ENCODE assay signal across 11 cellular contexts in genomic region chr21:46014828-46015227, GRCh38.
"Had no signal": no experiment of that assay in that cellular context is flagged by ENCODE, and none has a peak within 500 bp of the region (broad histone marks: within the 10 kb centered on the region; RNA-seq: fewer than 3 reads in every experiment).

No MANE protein-coding gene starts in this region.

- H3K9me3 Mint-ChIP-seq: GM23338, H9, HFFc6 had no signal

- H3K9me3 ChIP-seq: HAP-1 had no signal

- DNase-seq: GM23248, GOT3, H7, H9, HCEC 1CT, HFFc6 had no signal

- H3K4me2 ChIP-seq: GM23338 had no signal

- H3K36me3 ChIP-seq: HAP-1 had no signal

- H3K27ac ChIP-seq: GM23248 had no signal

- FAIRE-seq: H1, H54 had no signal

- H3K4me3 Mint-ChIP-seq: GM23338, H9, HFFc6 had no signal

- H2AFZ ChIP-seq: GM23248, GM23338 had no signal

- H3K4me3 ChIP-seq: GM23248, GM23338, HAP-1 had no signal

- H3K4me1 Mint-ChIP-seq: GM23338 had no signal

- H3K9ac ChIP-seq: GM23248 had no signal

- H3K4me1 ChIP-seq: HAP-1 had no signal

- ATAC-seq: GM23338, HCT116 had no signal

- H3K27ac Mint-ChIP-seq: GM23338, H9, HFFc6 had no signal
